Comparison of ENCODE assay signal across 1 cellular context in genomic region chr5:32297181-32298055, GRCh38.
TF ChIP-seq lines count a peak whose summit lies in the region.

No MANE protein-coding gene starts in this region.

TF ChIP-seq in GM12878, 131 proteins besides CTCF, POLR2A, EP300 and RAD21:
- no peak for TF ChIP-seq STAT3 (IDR thresholded peaks at IDR 0.05; ENCODE audit: low read depth, low read length)
- no peak for TF ChIP-seq SIN3A (IDR thresholded peaks at IDR 0.05; ENCODE audit: low read depth, low read length)
- TF ChIP-seq CHD4 (IDR thresholded peaks at IDR 0.05) = no peak
- TF ChIP-seq E4F1 (IDR thresholded peaks at IDR 0.05; ENCODE audit: borderline replicate concordance, partially characterized antibody) = no peak
- TF ChIP-seq, protein P1, sequence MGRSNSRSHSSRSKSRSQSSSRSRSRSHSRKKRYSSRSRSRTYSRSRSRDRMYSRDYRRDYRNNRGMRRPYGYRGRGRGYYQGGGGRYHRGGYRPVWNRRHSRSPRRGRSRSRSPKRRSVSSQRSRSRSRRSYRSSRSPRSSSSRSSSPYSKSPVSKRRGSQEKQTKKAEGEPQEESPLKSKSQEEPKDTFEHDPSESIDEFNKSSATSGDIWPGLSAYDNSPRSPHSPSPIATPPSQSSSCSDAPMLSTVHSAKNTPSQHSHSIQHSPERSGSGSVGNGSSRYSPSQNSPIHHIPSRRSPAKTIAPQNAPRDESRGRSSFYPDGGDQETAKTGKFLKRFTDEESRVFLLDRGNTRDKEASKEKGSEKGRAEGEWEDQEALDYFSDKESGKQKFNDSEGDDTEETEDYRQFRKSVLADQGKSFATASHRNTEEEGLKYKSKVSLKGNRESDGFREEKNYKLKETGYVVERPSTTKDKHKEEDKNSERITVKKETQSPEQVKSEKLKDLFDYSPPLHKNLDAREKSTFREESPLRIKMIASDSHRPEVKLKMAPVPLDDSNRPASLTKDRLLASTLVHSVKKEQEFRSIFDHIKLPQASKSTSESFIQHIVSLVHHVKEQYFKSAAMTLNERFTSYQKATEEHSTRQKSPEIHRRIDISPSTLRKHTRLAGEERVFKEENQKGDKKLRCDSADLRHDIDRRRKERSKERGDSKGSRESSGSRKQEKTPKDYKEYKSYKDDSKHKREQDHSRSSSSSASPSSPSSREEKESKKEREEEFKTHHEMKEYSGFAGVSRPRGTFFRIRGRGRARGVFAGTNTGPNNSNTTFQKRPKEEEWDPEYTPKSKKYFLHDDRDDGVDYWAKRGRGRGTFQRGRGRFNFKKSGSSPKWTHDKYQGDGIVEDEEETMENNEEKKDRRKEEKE (IDR thresholded peaks at IDR 0.05) = no peak
